ENCODE assay signal across 27 cellular contexts in the genomic region with DNA sequence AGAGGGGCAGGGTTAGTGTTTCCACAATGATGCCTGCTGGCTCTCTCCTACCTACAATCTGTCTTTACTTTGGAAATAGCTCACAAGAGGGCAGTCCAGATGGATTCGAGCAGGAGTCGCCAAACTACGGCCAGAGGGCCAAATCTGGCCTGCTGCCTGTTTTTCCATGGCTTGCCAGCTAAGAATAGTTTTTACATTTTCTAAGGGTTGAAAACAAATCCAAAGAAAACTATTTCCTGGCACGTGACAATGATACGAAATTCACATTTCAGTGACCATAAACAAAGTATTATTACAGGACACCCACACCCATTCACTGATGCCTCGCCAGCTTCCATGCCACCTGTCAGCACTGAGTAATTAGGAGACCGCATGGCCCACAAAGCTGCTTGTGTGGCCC.
DNase-seq lines count a peak whose midpoint lies in the region; ATAC-seq, FAIRE-seq and TF ChIP-seq lines count a peak whose summit lies in the region.
"Had no signal": no experiment of that assay in that cellular context is flagged by ENCODE, and none has a peak within 500 bp of the region (broad histone marks: within the 10 kb centered on the region; RNA-seq: fewer than 3 reads in every experiment).

No MANE protein-coding gene starts in this region.

- intact Hi-C loops in heart left ventricle (cut with DNase I): loop anchor here in 3 of 10 donors (1.0 to 10.0 kb wide), 3 partner anchors 86 to 92 kb away; no protein-coding TSS in a partner anchor
- intact Hi-C loops in cardiac septum (cut with DNase I): no loop called here
- intact Hi-C loops in left ventricle myocardium superior (cut with micrococcal nuclease): no loop called here
- intact Hi-C loops in aorta (cut with DNase I): no loop called here
- intact Hi-C loops in head of caudate nucleus (cut with DNase I): no loop called here

- H3K9ac ChIP-seq in astrocyte (ENCODE audit: low read length): no peak overlapping the region

- H3K4me2 ChIP-seq in astrocyte (ENCODE audit: low read length): no peak overlapping the region
- H3K4me2 ChIP-seq: PC-9, smooth muscle cell had no signal

- H3K4me3 ChIP-seq in heart left ventricle (no peak overlapping the region), astrocyte (ENCODE audit: insufficient read depth, low read depth, low read length) (no peak overlapping the region), aorta (ENCODE audit: low read length in 2 of 2) (no peak overlapping the region)
- H3K4me3 ChIP-seq: body of pancreas, GM12878, PC-9, smooth muscle cell had no signal

- TF ChIP-seq CTCF in heart left ventricle (IDR thresholded peaks at IDR 0.05): peak in 4 of 12 donors; percentile 12 to 37 (median 20)
- no peak for TF ChIP-seq CTCF in astrocyte (IDR thresholded peaks at IDR 0.05; ENCODE audit: insufficient read depth, low read depth, low read length)

- peaks cover 36% of the 10 kb centered on the region for H3K36me3 Mint-ChIP-seq in astrocyte (ENCODE audit: low read depth, unreplicated experiment)
- H3K36me3 Mint-ChIP-seq: activated CD4-positive, alpha-beta memory T cell treated with anti-CD3 and anti-CD28 coated beads for 36 hours; activated naive CD8-positive, alpha-beta T cell had no signal

- H3K79me2 ChIP-seq in astrocyte (ENCODE audit: insufficient read depth, low read length): no peaks in the 10 kb centered on the region

- no peak for TF ChIP-seq POLR2A in heart left ventricle (IDR thresholded peaks at IDR 0.05)

- H3K27me3 ChIP-seq in heart left ventricle (no peaks in the 10 kb centered on the region), astrocyte (ENCODE audit: insufficient read depth, low read length) (no peaks in the 10 kb centered on the region), aorta (ENCODE audit: control insufficient read depth in 1 of 2, insufficient read depth in 2 of 2, low read length in 1 of 2) (no peaks in the 10 kb centered on the region)
- H3K27me3 ChIP-seq: body of pancreas had no signal

- peaks cover 0 to 39% (median 8%) of the 10 kb centered on the region in 12 donors for H3K4me1 ChIP-seq in heart left ventricle
- H3K4me1 ChIP-seq in astrocyte (ENCODE audit: insufficient read depth, low read length): peaks cover 3% of the 10 kb centered on the region
- H3K4me1 ChIP-seq in aorta (ENCODE audit: control insufficient read depth in 1 of 2, insufficient read depth in 2 of 2, low read length in 2 of 2): no peaks in the 10 kb centered on the region
- H3K4me1 ChIP-seq: body of pancreas had no signal

- no peak overlapping the region for H3K27ac Mint-ChIP-seq in astrocyte (ENCODE audit: unreplicated experiment)
- H3K27ac Mint-ChIP-seq: activated CD4-positive, alpha-beta memory T cell treated with anti-CD3 and anti-CD28 coated beads for 36 hours; activated naive CD8-positive, alpha-beta T cell had no signal

- WGBS in heart left ventricle, 4 donors: 25 to 40% (median 31%) methylated on average over 7 of the region's 7 CpGs
- 0 to 6% methylated on average over 7 of the region's 7 CpGs for whole genome bisulfite sequencing in aorta, 2 donors

- DNase-seq in heart left ventricle: peak in 1 of 5 donors; percentile 35
- DNase-seq in cardiac septum (ENCODE audit: low spot score): no peak
- DNase-seq in astrocyte (ENCODE audit: low read depth): peak; percentile 24
- no peak for DNase-seq in left ventricle myocardium superior
- DNase-seq in aorta: peak in 1 of 2 donors; percentile 48
- no peak for DNase-seq in head of caudate nucleus
- no peak for DNase-seq in ecto neural progenitor cell (ENCODE audit: low spot score)
- DNase-seq: activated CD4-positive, alpha-beta memory T cell treated with anti-CD3 and anti-CD28 coated beads for 36 hours; DMS79 treated with DMSO at 0.1 percent for 48 hours; Karpas-422; mesenchymal stem cell; NCI-H1048; NCI-H2029 treated with DMSO at 0.1 percent for 48 hours; NCI-H345; NK-92 treated with Interleukin-12 subunit alpha and Interleukin-12 subunit beta, amount 100 ng/mL, for 24 hours; SHP77 treated with DMSO at 0.1 percent for 48 hours; stimulated activated CD4-positive, alpha-beta T cell treated with anti-CD3 and anti-CD28 coated beads, Interleukin-2, amount 100 ng/mL, for 24 hours; T-helper 1 cell had no signal

- H2AFZ ChIP-seq in astrocyte (ENCODE audit: low read depth, low read length): no peak overlapping the region
- H2AFZ ChIP-seq: PC-9 had no signal

- H3K9me3 Mint-ChIP-seq in astrocyte (ENCODE audit: unreplicated experiment): no peaks in the 10 kb centered on the region
- H3K9me3 Mint-ChIP-seq: activated CD4-positive, alpha-beta memory T cell treated with anti-CD3 and anti-CD28 coated beads for 36 hours had no signal

- peaks cover 21% of the 10 kb centered on the region for H3K4me1 Mint-ChIP-seq in astrocyte (ENCODE audit: low read depth, unreplicated experiment)

- no peaks in the 10 kb centered on the region for H4K20me1 ChIP-seq in astrocyte (ENCODE audit: insufficient read depth, low read length)

- H3K27ac ChIP-seq in heart left ventricle (peak overlapping the region in 4 of 12 donors; percentile 38 to 59 (median 54)), astrocyte (ENCODE audit: low read depth, low read length) (no peak overlapping the region), aorta (ENCODE audit: low read depth in 1 of 2, low read length in 2 of 2) (no peak overlapping the region)
- H3K27ac ChIP-seq: body of pancreas, PC-9 had no signal

- FAIRE-seq in astrocyte (lab: Jason Lieb, UNC): no peak
- FAIRE-seq: colon, GM12878, TTC549 had no signal

- no peaks in the 10 kb centered on the region for H3K27me3 Mint-ChIP-seq in astrocyte (ENCODE audit: low read depth, unreplicated experiment)
- H3K27me3 Mint-ChIP-seq: activated naive CD8-positive, alpha-beta T cell had no signal

- ATAC-seq in heart left ventricle (peak in 3 of 4 donors; percentile 53 to 74 (median 54)), left ventricle myocardium superior (peak; percentile 39), aorta (ENCODE audit: low FRiP score) (peak; percentile 30), GM21423 (IDR thresholded peaks at IDR 0.05; ENCODE audit: unreplicated experiment) (no peak)
- ATAC-seq: activated CD4-positive, CD25-positive, alpha-beta regulatory T cell treated with anti-CD3 and anti-CD28 coated beads, Interleukin-2, amount 50 U/mL, for 24 hours; body of pancreas; GM12878 had no signal

- H3K36me3 ChIP-seq in heart left ventricle (peaks cover 0 to 30% (median 0%) of the 10 kb centered on the region in 9 donors), astrocyte (ENCODE audit: insufficient read depth, low read length) (no peaks in the 10 kb centered on the region), aorta (ENCODE audit: control insufficient read depth in 1 of 2, insufficient read depth in 2 of 2, low read length in 1 of 2) (no peaks in the 10 kb centered on the region)

- no peaks in the 10 kb centered on the region for H3K9me3 ChIP-seq in heart left ventricle
- H3K9me3 ChIP-seq in astrocyte (ENCODE audit: insufficient read depth, low read depth, low read length): no peaks in the 10 kb centered on the region
- no peaks in the 10 kb centered on the region for H3K9me3 ChIP-seq in aorta (ENCODE audit: control insufficient read depth, low read length)
- H3K9me3 ChIP-seq: body of pancreas had no signal

- no peak overlapping the region for H3K4me3 Mint-ChIP-seq in astrocyte (ENCODE audit: unreplicated experiment)
- H3K4me3 Mint-ChIP-seq: activated CD4-positive, alpha-beta memory T cell treated with anti-CD3 and anti-CD28 coated beads for 36 hours; activated naive CD8-positive, alpha-beta T cell had no signal
